In the genomic region with DNA sequence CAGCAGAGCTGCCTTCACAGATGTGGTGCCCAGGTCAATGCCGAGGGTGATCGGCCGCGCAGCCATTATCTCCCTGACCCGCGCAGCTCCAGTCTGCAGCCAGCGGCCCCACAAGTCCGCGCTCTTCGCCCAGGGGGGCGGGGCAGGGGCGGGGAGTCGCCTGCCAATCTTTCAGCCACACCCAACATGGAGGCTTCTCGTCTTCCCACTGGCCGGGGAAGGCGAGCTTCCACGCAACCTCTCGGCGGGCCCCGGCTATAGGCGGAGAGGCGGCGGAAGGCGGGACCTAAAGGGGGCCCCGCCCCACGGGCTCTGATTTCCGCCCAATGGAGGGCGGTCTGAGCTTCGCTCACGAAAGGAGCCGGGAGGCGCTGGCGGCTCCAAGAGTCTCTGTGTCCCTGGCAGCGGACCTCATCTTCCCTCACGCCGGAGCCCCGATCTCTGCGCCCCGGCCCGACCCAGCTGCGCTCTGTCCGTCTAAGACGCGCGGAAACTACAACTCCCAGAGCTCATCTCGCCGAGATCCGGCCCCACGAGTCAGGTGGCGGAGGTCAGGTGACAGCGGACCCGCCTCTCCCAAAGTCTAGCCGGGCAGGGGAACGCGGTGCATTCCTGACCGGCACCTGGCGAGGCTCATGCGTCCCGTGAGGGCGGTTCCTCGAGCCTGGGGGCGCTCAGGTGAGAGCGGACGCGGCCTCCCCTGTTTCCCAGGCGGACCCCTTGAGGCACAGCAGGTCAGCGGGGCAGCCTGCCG, we compare ENCODE assay signal across 1 cellular context.
TF ChIP-seq lines count a peak whose summit lies in the region.

A gene (plus strand): TSS at position 607 of the 754 bp plus-strand sequence. CDS start 3,447 bp downstream, outside the sequence.
A gene with protein sequence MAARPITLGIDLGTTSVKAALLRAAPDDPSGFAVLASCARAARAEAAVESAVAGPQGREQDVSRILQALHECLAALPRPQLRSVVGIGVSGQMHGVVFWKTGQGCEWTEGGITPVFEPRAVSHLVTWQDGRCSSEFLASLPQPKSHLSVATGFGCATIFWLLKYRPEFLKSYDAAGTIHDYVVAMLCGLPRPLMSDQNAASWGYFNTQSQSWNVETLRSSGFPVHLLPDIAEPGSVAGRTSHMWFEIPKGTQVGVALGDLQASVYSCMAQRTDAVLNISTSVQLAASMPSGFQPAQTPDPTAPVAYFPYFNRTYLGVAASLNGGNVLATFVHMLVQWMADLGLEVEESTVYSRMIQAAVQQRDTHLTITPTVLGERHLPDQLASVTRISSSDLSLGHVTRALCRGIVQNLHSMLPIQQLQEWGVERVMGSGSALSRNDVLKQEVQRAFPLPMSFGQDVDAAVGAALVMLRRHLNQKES (minus strand): TSS at position 97 of the 754 bp plus-strand sequence. CDS start 31 bp downstream, at position 66.

TF ChIP-seq in H1, 55 proteins besides CTCF, POLR2A, EP300 and RAD21 (continued from another document):
- TF ChIP-seq SIN3A (conservative IDR thresholded peaks at IDR 0.05 in 1 of 2, IDR thresholded peaks at IDR 0.05 in 1 of 2; ENCODE audit: low read depth in 1 of 2, low read length in 2 of 2): peak; percentile 94 to 95
- TF ChIP-seq JUN (IDR thresholded peaks at IDR 0.05; ENCODE audit: low read depth, low read length): no peak
- no peak for TF ChIP-seq CEBPB (IDR thresholded peaks at IDR 0.05; ENCODE audit: low read depth, low read length)
- no peak for TF ChIP-seq ZNF274 (IDR thresholded peaks at IDR 0.05; ENCODE audit: borderline replicate concordance, extremely low read depth, low read length)
- no peak for TF ChIP-seq NANOG (IDR thresholded peaks at IDR 0.05; ENCODE audit: insufficient read depth, low read depth, low read length, poor library complexity, severe bottlenecking)
- no peak for TF ChIP-seq FOSL1 (IDR thresholded peaks at IDR 0.05; ENCODE audit: insufficient read depth, low read depth, low read length)
TF ChIP-seq in H1: peak in this region for 25.
